8 cellular contexts compared by ENCODE assay signal in genomic region chr1:29181413-29182225, GRCh38. TPM values are rescaled to one million over a fixed set of nuclear protein-coding genes. Genes with fewer than 3 reads are reported as not detected.
DNase-seq lines count a peak whose midpoint lies in the region; ATAC-seq and TF ChIP-seq lines count a peak whose summit lies in the region.

Gene SRSF4, minus strand, starts transcription at chr1:29181900. Its CDS starts 148 bp downstream, at chr1:29181752.

- H3K4me3 ChIP-seq in PC-9, result peak within 1 kb of the TSS; percentile 92

- POLR2A ChIA-PET in PC-9 (lab: Charles Lee; ENCODE audit: unreplicated experiment), result interaction anchor here (0.5 to 0.9 kb wide), 14 partner anchors 36 to 1481 kb away, joined by 3 to 27 read pairs (median 4); no protein-coding TSS in a partner anchor

- no peaks in the 10 kb centered on the region for H3K9me3 ChIP-seq in PC-9 (ENCODE audit: insufficient read depth, low read depth)

- DNase-seq in DMS79 (lab: John Stamatoyannopoulos, UW), result peak; percentile 98
- DNase-seq in KBM-7, result peak; percentile 99
- DNase-seq in PC-9, result peak; percentile 86 to 99
- DNase-seq in activated T-cell treated with anti-CD3 and anti-CD28 coated beads, Interleukin-2, amount 50 U/mL, for 1 hour, result peak; percentile 99
- DNase-seq in epithelial cell of prostate (ENCODE audit: low read depth, low spot score), result peak; percentile 88
- DNase-seq in mucosa of gallbladder (ENCODE audit: low spot score), result peak; percentile 99
- peak; percentile 94 to 97 for DNase-seq in stimulated activated CD8-positive, alpha-beta memory T cell treated with anti-CD3 and anti-CD28 coated beads, Interleukin-4, amount 100 ng/mL, for 4 hours (ENCODE audit: low read depth in 2 of 2, low spot score in 1 of 2)

- intact Hi-C loops in PC-9 (cut with micrococcal nuclease; ENCODE audit: unreplicated experiment), result loop anchor here (1.0 kb wide), 1 partner anchor 36 kb away; no protein-coding TSS in a partner anchor

- peak; percentile 76 for ATAC-seq in GM21717 (IDR thresholded peaks at IDR 0.05; ENCODE audit: unreplicated experiment)

- H3K4me2 ChIP-seq in PC-9, result peak within 1 kb of the TSS; percentile 92

- no TSS peak for BruUV-seq in PC-9 (replicated peaks; lab: Mats Ljungman, UMichigan)

- peak; percentile 60 for TF ChIP-seq CTCF in PC-9 (conservative IDR thresholded peaks at IDR 0.05)

- H3K79me2 ChIP-seq in PC-9 (ENCODE audit: low read depth), result peaks cover 50% of the 10 kb centered on the region

- no peaks in the 10 kb centered on the region for H3K27me3 ChIP-seq in PC-9 (ENCODE audit: insufficient read depth, low read depth)

- no peaks in the 10 kb centered on the region for H3K9me2 ChIP-seq in PC-9 (ENCODE audit: insufficient read depth)

- H3K36me3 ChIP-seq in PC-9 (ENCODE audit: low read depth), result peaks cover 8% of the 10 kb centered on the region; the same call in 1 of the 2 replicates

- H4K20me1 ChIP-seq in PC-9 (ENCODE audit: insufficient read depth), result peaks cover 41% of the 10 kb centered on the region

- H3F3A ChIP-seq in PC-9 (ENCODE audit: insufficient read depth, low read depth), result peaks cover 23% of the 10 kb centered on the region; the same call in 1 of the 2 replicates

- in situ Hi-C loops in KBM-7 (cut with MboI; ENCODE audit: low pct_unique_long_range_greater_than_20kb, low sequenced_read_pairs), result loop anchor here (25.0 kb wide), 1 partner anchor 294 kb away; no protein-coding TSS in a partner anchor

- H2AFZ ChIP-seq in PC-9, result peak within 1 kb of the TSS; percentile 91

- CTCF ChIA-PET in PC-9 (lab: Charles Lee), result interaction anchor here (0.6 to 1.1 kb wide), 6 partner anchors 21 to 1492 kb away, joined by 3 to 9 read pairs (median 3); partner anchors contain the start of gene YTHDF2

- peaks cover 33% of the 10 kb centered on the region for H3K4me1 ChIP-seq in PC-9 (replicated peaks; ENCODE audit: insufficient read depth)

- peak within 1 kb of the TSS; percentile 88 for H3K27ac ChIP-seq in PC-9
- H3K27ac ChIP-seq in epithelial cell of prostate, result peak within 1 kb of the TSS; percentile 93

RNA-seq across cellular contexts. Expression of gene SRSF4, which starts in this region (rescaled TPM):
- total RNA-seq in PC-9 (2021), result 75.7 and 87.6 TPM in 2 replicates
- total RNA-seq in mucosa of gallbladder, result 78.0 TPM

Comparison
In these comparisons a context has a peak if more than half of its experiments do, and no peak if none do; other contexts are left out.
1. Peak in every context shown above with its lines: DNase-seq, ATAC-seq, H3K4me3 ChIP-seq and H3K27ac ChIP-seq.